30 cellular contexts compared by ENCODE assay signal in genomic region chr17:29873476-29873875, GRCh38.
"Had no signal": no experiment of that assay in that cellular context is flagged by ENCODE, and none has a peak within 500 bp of the region (broad histone marks: within the 10 kb centered on the region; RNA-seq: fewer than 3 reads in every experiment).

No MANE protein-coding gene starts in this region.

- H3K9ac ChIP-seq: parathyroid adenoma had no signal

- H3K27me3 ChIP-seq: ovary, spleen, suprapubic skin, testis, tibial artery, upper lobe of left lung, vagina had no signal

- H3K4me3 Mint-ChIP-seq: naive thymus-derived CD8-positive, alpha-beta T cell; natural killer cell treated with Interleukin-12 subunit alpha and Interleukin-12 subunit beta and Interleukin-15 and Interleukin-18, amount 100 ng/mL, for 72 hours; nephron progenitor cell; neural crest cell; stimulated activated memory B cell treated with anti-CD40 and anti-IgM and Interleukin-4, amounts not matched to agents 10 μg/mL and 1 μg/mL and 100 μg/mL, for 72 hours; stimulated activated naive CD8-positive, alpha-beta T cell treated with anti-CD3 and anti-CD28 coated beads, Interleukin-15, amount 100 ng/mL, for 72 hours had no signal

- H3K9me3 ChIP-seq: ovary, psoas muscle, spleen, suprapubic skin, testis, tibial artery, upper lobe of left lung, vagina had no signal

- H3K36me3 ChIP-seq: ovary, spleen, suprapubic skin, tibial artery, upper lobe of left lung, vagina had no signal

- H3K4me3 ChIP-seq: ovary, psoas muscle, skin epidermis, smooth muscle cell, spleen, suprapubic skin, testis, tibial artery, upper lobe of left lung, vagina had no signal

- H3K4me1 ChIP-seq: testis, upper lobe of left lung, vagina had no signal

- H3K27me3 Mint-ChIP-seq: naive thymus-derived CD8-positive, alpha-beta T cell; natural killer cell treated with Interleukin-12 subunit alpha and Interleukin-12 subunit beta and Interleukin-15 and Interleukin-18, amount 100 ng/mL, for 72 hours; stimulated activated memory B cell treated with anti-CD40 and anti-IgM and Interleukin-4, amounts not matched to agents 10 μg/mL and 1 μg/mL and 100 μg/mL, for 72 hours; stimulated activated naive CD8-positive, alpha-beta T cell treated with anti-CD3 and anti-CD28 coated beads, Interleukin-15, amount 100 ng/mL, for 72 hours had no signal

- H3K36me3 Mint-ChIP-seq: natural killer cell treated with Interleukin-12 subunit alpha and Interleukin-12 subunit beta and Interleukin-15 and Interleukin-18, amount 100 ng/mL, for 72 hours had no signal

- H3K27ac Mint-ChIP-seq: naive thymus-derived CD8-positive, alpha-beta T cell; natural killer cell treated with Interleukin-12 subunit alpha and Interleukin-12 subunit beta and Interleukin-15 and Interleukin-18, amount 100 ng/mL, for 72 hours; nephron progenitor cell; progenitor cell of endocrine pancreas; stimulated activated memory B cell treated with anti-CD40 and anti-IgM and Interleukin-4, amounts not matched to agents 10 μg/mL and 1 μg/mL and 100 μg/mL, for 72 hours; stimulated activated naive CD8-positive, alpha-beta T cell treated with anti-CD3 and anti-CD28 coated beads, Interleukin-15, amount 100 ng/mL, for 72 hours had no signal

- ATAC-seq: naive thymus-derived CD8-positive, alpha-beta T cell; natural killer cell treated with Interleukin-12 subunit alpha and Interleukin-12 subunit beta and Interleukin-15 and Interleukin-18, amount 100 ng/mL, for 72 hours; psoas muscle; right cardiac atrium; sciatic nerve; stimulated activated memory B cell treated with anti-CD40 and anti-IgM and Interleukin-4, amounts not matched to agents 10 μg/mL and 1 μg/mL and 100 μg/mL, for 72 hours; stimulated activated naive CD8-positive, alpha-beta T cell treated with anti-CD3 and anti-CD28 coated beads, Interleukin-15, amount 100 ng/mL, for 72 hours; stimulated activated naive CD8-positive, alpha-beta T cell treated with anti-CD3 and anti-CD28 coated beads, Interleukin-15, Interleukin-2, amounts not matched to agents 100 U/mL and 50 U/mL, for 24 hours had no signal

- DNase-seq: naive thymus-derived CD8-positive, alpha-beta T cell; nephron progenitor cell; occipital lobe; ovary; psoas muscle; right cardiac atrium; spleen; stimulated activated CD4-positive, alpha-beta T cell treated with anti-CD3 and anti-CD28 coated beads, Interleukin-12 subunit alpha, Interleukin-12 subunit beta, amount 100 ng/mL, for 4 hours; stimulated activated CD4-positive, alpha-beta T cell treated with anti-CD3 and anti-CD28 coated beads, Interleukin-1b, Interleukin-23, amount 100 ng/mL, for 48 hours; stimulated activated CD4-positive, alpha-beta T cell treated with anti-CD3 and anti-CD28 coated beads, Interleukin-4, amount 100 ng/mL, for 1 hour; stimulated activated CD4-positive, alpha-beta T cell treated with anti-CD3 and anti-CD28 coated beads, Interleukin-4, amount 100 ng/mL, for 4 hours; stimulated activated CD8-positive, alpha-beta memory T cell treated with anti-CD3 and anti-CD28 coated beads, Interleukin-4, amount 100 ng/mL, for 48 hours; stimulated activated naive CD4-positive, alpha-beta T cell; stimulated activated naive CD8-positive, alpha-beta T cell treated with anti-CD3 and anti-CD28 coated beads, Interleukin-15, amount 100 ng/mL, for 72 hours; stimulated activated naive CD8-positive, alpha-beta T cell treated with anti-CD3 and anti-CD28 coated beads, Interleukin-15, Interleukin-2, amounts not matched to agents 100 U/mL and 50 U/mL, for 24 hours; substantia nigra; testis; tibial artery; trophoblast cell; upper lobe of left lung had no signal

- H3K27ac ChIP-seq: ovary, parathyroid adenoma, psoas muscle, skin epidermis, suprapubic skin, testis, tibial artery, upper lobe of left lung, vagina had no signal

- H3K9me3 Mint-ChIP-seq: naive thymus-derived CD8-positive, alpha-beta T cell; natural killer cell treated with Interleukin-12 subunit alpha and Interleukin-12 subunit beta and Interleukin-15 and Interleukin-18, amount 100 ng/mL, for 72 hours; stimulated activated naive CD8-positive, alpha-beta T cell treated with anti-CD3 and anti-CD28 coated beads, Interleukin-15, amount 100 ng/mL, for 72 hours had no signal
